1 cellular context compared by ENCODE assay signal in genomic region chr17:63317166-63317845, GRCh38.
TF ChIP-seq lines count a peak whose summit lies in the region.

No MANE protein-coding gene starts in this region.

TF ChIP-seq in SK-N-SH, 30 proteins besides CTCF, POLR2A, EP300 and RAD21 (continued from another document):
- no peak for TF ChIP-seq NRF1 (IDR thresholded peaks at IDR 0.05; ENCODE audit: low read depth, low read length)
